In genomic region chr13:27362064-27362751, GRCh38 we compare ENCODE assay signal across 8 cellular contexts.
DNase-seq lines count a peak whose midpoint lies in the region; ATAC-seq lines count a peak whose summit lies in the region.

No MANE protein-coding gene starts in this region.

- ATAC-seq in GM19351 (IDR thresholded peaks at IDR 0.05; ENCODE audit: unreplicated experiment): peak; percentile 82
- peak; percentile 92 to 95 for ATAC-seq in activated T-cell treated with anti-CD3 and anti-CD28 coated beads, Interleukin-2, amount 50 U/mL, for 4 hours
- ATAC-seq in naive B cell (ENCODE audit: low read depth in 2 of 2): peak; percentile 90

- H3K27ac ChIP-seq in CD4-positive, alpha-beta memory T cell (ENCODE audit: low read depth, low read length): no peak overlapping the region

- no peaks in the 10 kb centered on the region for H3K9me3 ChIP-seq in CD4-positive, alpha-beta memory T cell (ENCODE audit: control insufficient read depth in 1 of 2, low read length in 2 of 2)

- peaks cover 0 to 7% (median 2%) of the 10 kb centered on the region in 4 donors for H3K4me1 Mint-ChIP-seq in CD4-positive, alpha-beta memory T cell
- H3K4me1 Mint-ChIP-seq in activated T-cell treated with anti-CD3 and anti-CD28 coated beads, Interleukin-2, amount 50 U/mL, for 4 hours (ENCODE audit: low read depth): peaks cover 2% of the 10 kb centered on the region
- H3K4me1 Mint-ChIP-seq in naive B cell: peaks cover 6 to 12% (median 10%) of the 10 kb centered on the region in 3 donors

- H3K9me3 Mint-ChIP-seq in CD4-positive, alpha-beta memory T cell: no peaks in the 10 kb centered on the region
- no peaks in the 10 kb centered on the region for H3K9me3 Mint-ChIP-seq in activated T-cell treated with anti-CD3 and anti-CD28 coated beads, Interleukin-2, amount 50 U/mL, for 4 hours
- H3K9me3 Mint-ChIP-seq in naive B cell: no peaks in the 10 kb centered on the region

- H3K27ac Mint-ChIP-seq in CD4-positive, alpha-beta memory T cell: no peak overlapping the region
- no peak overlapping the region for H3K27ac Mint-ChIP-seq in naive B cell

- intact Hi-C loops in CD4-positive, alpha-beta memory T cell (cut with micrococcal nuclease): loop anchor here (1.0 to 5.0 kb wide), 3 partner anchors 464 to 1435 kb away; no protein-coding TSS in a partner anchor

- no peaks in the 10 kb centered on the region for H3K36me3 Mint-ChIP-seq in CD4-positive, alpha-beta memory T cell
- H3K36me3 Mint-ChIP-seq in activated T-cell treated with anti-CD3 and anti-CD28 coated beads, Interleukin-2, amount 50 U/mL, for 4 hours (ENCODE audit: insufficient read depth): no peaks in the 10 kb centered on the region
- no peaks in the 10 kb centered on the region for H3K36me3 Mint-ChIP-seq in naive B cell

- peaks cover 9% of the 10 kb centered on the region for H3K4me1 ChIP-seq in CD4-positive, alpha-beta memory T cell (ENCODE audit: insufficient read depth, low read length)

- peak overlapping the region in 6 of 8 donors; percentile 31 to 81 (median 46) for H3K4me3 Mint-ChIP-seq in CD4-positive, alpha-beta memory T cell
- H3K4me3 Mint-ChIP-seq in activated T-cell treated with anti-CD3 and anti-CD28 coated beads, Interleukin-2, amount 50 U/mL, for 4 hours: no peak overlapping the region
- peak overlapping the region; percentile 3 to 73 (median 58) for H3K4me3 Mint-ChIP-seq in naive B cell

- DNase-seq in CD4-positive, alpha-beta memory T cell: peak; percentile 62 to 72 (median 66)
- DNase-seq in HT-29 (ENCODE audit: low spot score) (peak; percentile 99), OCI-M1 (lab: John Stamatoyannopoulos, UW) (peak; percentile 88), fibroblast of gingiva (ENCODE audit: low read depth) (peak; percentile 64), naive B cell (peak; percentile 73)
- peak; percentile 72 for DNase-seq in activated T-cell treated with anti-CD3 and anti-CD28 coated beads, Interleukin-2, amount 50 U/mL, for 4 hours
- peak; percentile 58 to 60 for DNase-seq in stimulated activated CD8-positive, alpha-beta memory T cell treated with anti-CD3 and anti-CD28 coated beads, Interleukin-7, amount 100 ng/mL, for 4 hours (ENCODE audit: low read depth in 2 of 2)

- no peaks in the 10 kb centered on the region for H3K36me3 ChIP-seq in CD4-positive, alpha-beta memory T cell (ENCODE audit: insufficient read depth, low read length)

- peaks cover 4 to 22% of the 10 kb centered on the region in 2 donors for H3K27me3 Mint-ChIP-seq in CD4-positive, alpha-beta memory T cell
- peaks cover 33% of the 10 kb centered on the region for H3K27me3 Mint-ChIP-seq in activated T-cell treated with anti-CD3 and anti-CD28 coated beads, Interleukin-2, amount 50 U/mL, for 4 hours (ENCODE audit: low read depth)
- peaks cover 19 to 50% (median 29%) of the 10 kb centered on the region in 3 donors for H3K27me3 Mint-ChIP-seq in naive B cell

- CTCF ChIA-PET in CD4-positive, alpha-beta memory T cell (lab: Charles Lee; ENCODE audit: partially characterized antibody): interaction anchor here (0.6 to 16.1 kb wide), 47 partner anchors 8 to 1272 kb away, joined by 3 to 354 read pairs (median 4); partner anchors contain the start of genes RASL11A and URAD

- peak overlapping the region in 1 of 2 donors; percentile 17 for H3K4me3 ChIP-seq in CD4-positive, alpha-beta memory T cell (ENCODE audit: low read length in 2 of 2)

- POLR2A ChIA-PET in CD4-positive, alpha-beta memory T cell (lab: Charles Lee; ENCODE audit: partially characterized antibody): interaction anchor here (0.7 kb wide), 1 partner anchor 622 kb away, joined by 3 read pairs; no protein-coding TSS in a partner anchor

- peaks cover 4% of the 10 kb centered on the region for H3K27me3 ChIP-seq in CD4-positive, alpha-beta memory T cell (ENCODE audit: insufficient read depth, low read length)
